Comparison of ENCODE assay signal across 2 cellular contexts in the genomic region with DNA sequence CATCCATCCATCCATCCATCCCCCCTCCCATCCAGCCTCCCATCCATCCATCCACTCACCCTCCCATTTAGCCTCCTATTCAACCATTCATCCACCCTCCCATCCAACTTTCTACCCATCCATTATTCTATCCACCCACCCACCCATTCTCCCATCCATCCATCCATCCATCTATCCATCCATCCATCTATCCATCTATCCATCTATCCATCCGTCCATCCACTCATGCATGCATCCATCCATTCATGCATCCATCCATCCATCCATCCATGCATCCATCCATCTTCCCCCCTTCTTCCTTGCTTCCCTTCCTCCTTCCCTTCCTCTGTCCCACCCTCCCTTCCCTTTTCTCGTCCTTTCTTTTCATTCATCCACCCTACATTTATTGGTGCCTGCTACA.
TF ChIP-seq lines count a peak whose summit lies in the region.

No MANE protein-coding gene starts in this region.

TF ChIP-seq in HepG2, 621 proteins besides CTCF, POLR2A, EP300 and RAD21:
- TF ChIP-seq FOXA1 (IDR thresholded peaks at IDR 0.05) (peak; percentile 41; the same call in 1 of the 2 replicates), FOXA1 (CRISPR knock-in tag; IDR thresholded peaks at IDR 0.05) (no peak), GLI4 (CRISPR knock-in tag; IDR thresholded peaks at IDR 0.05; ENCODE audit: borderline replicate concordance) (no peak), FOXP1 (IDR thresholded peaks at IDR 0.05) (0 out of 2 replicates have a peak, but pooled peaks have one; percentile 38), FOXP1 (CRISPR knock-in tag; IDR thresholded peaks at IDR 0.05) (no peak), IKZF1 (IDR thresholded peaks at IDR 0.05) (0 out of 2 replicates have a peak, but pooled peaks have one; percentile 14), ZFP36 (IDR thresholded peaks at IDR 0.05; ENCODE audit: borderline replicate concordance, low read depth, low read length, partially characterized antibody) (no peak), FIP1L1 (IDR thresholded peaks at IDR 0.05; ENCODE audit: borderline replicate concordance, insufficient read depth, low read depth, low read length) (no peak), ZFP1 (CRISPR knock-in tag; IDR thresholded peaks at IDR 0.05) (no peak), ZNF558 (CRISPR knock-in tag; IDR thresholded peaks at IDR 0.05; ENCODE audit: borderline replicate concordance) (no peak), NFIC (IDR thresholded peaks at IDR 0.05; ENCODE audit: low read length) (no peak), HNRNPUL1 (IDR thresholded peaks at IDR 0.05; ENCODE audit: low read depth, low read length) (no peak), ZNF709 (CRISPR knock-in tag; IDR thresholded peaks at IDR 0.05) (no peak), ZNF589 (CRISPR knock-in tag; conservative IDR thresholded peaks at IDR 0.05) (no peak), GTF2F1 (IDR thresholded peaks at IDR 0.05; ENCODE audit: low read length) (no peak)
- TF ChIP-seq, protein P1, sequence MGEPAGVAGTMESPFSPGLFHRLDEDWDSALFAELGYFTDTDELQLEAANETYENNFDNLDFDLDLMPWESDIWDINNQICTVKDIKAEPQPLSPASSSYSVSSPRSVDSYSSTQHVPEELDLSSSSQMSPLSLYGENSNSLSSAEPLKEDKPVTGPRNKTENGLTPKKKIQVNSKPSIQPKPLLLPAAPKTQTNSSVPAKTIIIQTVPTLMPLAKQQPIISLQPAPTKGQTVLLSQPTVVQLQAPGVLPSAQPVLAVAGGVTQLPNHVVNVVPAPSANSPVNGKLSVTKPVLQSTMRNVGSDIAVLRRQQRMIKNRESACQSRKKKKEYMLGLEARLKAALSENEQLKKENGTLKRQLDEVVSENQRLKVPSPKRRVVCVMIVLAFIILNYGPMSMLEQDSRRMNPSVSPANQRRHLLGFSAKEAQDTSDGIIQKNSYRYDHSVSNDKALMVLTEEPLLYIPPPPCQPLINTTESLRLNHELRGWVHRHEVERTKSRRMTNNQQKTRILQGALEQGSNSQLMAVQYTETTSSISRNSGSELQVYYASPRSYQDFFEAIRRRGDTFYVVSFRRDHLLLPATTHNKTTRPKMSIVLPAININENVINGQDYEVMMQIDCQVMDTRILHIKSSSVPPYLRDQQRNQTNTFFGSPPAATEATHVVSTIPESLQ (CRISPR knock-in tag; conservative IDR thresholded peaks at IDR 0.05): no peak
- TF ChIP-seq, protein P2, sequence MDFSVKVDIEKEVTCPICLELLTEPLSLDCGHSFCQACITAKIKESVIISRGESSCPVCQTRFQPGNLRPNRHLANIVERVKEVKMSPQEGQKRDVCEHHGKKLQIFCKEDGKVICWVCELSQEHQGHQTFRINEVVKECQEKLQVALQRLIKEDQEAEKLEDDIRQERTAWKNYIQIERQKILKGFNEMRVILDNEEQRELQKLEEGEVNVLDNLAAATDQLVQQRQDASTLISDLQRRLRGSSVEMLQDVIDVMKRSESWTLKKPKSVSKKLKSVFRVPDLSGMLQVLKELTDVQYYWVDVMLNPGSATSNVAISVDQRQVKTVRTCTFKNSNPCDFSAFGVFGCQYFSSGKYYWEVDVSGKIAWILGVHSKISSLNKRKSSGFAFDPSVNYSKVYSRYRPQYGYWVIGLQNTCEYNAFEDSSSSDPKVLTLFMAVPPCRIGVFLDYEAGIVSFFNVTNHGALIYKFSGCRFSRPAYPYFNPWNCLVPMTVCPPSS (IDR thresholded peaks at IDR 0.05): 0 out of 2 replicates have a peak, but pooled peaks have one; percentile 72
- TF ChIP-seq, protein P3, sequence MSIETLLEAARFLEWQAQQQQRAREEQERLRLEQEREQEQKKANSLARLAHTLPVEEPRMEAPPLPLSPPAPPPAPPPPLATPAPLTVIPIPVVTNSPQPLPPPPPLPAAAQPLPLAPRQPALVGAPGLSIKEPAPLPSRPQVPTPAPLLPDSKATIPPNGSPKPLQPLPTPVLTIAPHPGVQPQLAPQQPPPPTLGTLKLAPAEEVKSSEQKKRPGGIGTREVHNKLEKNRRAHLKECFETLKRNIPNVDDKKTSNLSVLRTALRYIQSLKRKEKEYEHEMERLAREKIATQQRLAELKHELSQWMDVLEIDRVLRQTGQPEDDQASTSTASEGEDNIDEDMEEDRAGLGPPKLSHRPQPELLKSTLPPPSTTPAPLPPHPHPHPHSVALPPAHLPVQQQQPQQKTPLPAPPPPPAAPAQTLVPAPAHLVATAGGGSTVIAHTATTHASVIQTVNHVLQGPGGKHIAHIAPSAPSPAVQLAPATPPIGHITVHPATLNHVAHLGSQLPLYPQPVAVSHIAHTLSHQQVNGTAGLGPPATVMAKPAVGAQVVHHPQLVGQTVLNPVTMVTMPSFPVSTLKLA (IDR thresholded peaks at IDR 0.05): 0 out of 2 replicates have a peak, but pooled peaks have one; percentile 3
- TF ChIP-seq, protein P4, sequence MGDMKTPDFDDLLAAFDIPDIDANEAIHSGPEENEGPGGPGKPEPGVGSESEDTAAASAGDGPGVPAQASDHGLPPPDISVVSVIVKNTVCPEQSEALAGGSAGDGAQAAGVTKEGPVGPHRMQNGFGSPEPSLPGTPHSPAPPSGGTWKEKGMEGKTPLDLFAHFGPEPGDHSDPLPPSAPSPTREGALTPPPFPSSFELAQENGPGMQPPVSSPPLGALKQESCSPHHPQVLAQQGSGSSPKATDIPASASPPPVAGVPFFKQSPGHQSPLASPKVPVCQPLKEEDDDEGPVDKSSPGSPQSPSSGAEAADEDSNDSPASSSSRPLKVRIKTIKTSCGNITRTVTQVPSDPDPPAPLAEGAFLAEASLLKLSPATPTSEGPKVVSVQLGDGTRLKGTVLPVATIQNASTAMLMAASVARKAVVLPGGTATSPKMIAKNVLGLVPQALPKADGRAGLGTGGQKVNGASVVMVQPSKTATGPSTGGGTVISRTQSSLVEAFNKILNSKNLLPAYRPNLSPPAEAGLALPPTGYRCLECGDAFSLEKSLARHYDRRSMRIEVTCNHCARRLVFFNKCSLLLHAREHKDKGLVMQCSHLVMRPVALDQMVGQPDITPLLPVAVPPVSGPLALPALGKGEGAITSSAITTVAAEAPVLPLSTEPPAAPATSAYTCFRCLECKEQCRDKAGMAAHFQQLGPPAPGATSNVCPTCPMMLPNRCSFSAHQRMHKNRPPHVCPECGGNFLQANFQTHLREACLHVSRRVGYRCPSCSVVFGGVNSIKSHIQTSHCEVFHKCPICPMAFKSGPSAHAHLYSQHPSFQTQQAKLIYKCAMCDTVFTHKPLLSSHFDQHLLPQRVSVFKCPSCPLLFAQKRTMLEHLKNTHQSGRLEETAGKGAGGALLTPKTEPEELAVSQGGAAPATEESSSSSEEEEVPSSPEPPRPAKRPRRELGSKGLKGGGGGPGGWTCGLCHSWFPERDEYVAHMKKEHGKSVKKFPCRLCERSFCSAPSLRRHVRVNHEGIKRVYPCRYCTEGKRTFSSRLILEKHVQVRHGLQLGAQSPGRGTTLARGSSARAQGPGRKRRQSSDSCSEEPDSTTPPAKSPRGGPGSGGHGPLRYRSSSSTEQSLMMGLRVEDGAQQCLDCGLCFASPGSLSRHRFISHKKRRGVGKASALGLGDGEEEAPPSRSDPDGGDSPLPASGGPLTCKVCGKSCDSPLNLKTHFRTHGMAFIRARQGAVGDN (CRISPR knock-in tag; IDR thresholded peaks at IDR 0.05): no peak

TF ChIP-seq in GM12878, 131 proteins besides CTCF, POLR2A, EP300 and RAD21:
- TF ChIP-seq IKZF1 (conservative IDR thresholded peaks at IDR 0.05) (no peak), CBX5 (IDR thresholded peaks at IDR 0.05; ENCODE audit: low read depth) (no peak)
- TF ChIP-seq, protein P5, sequence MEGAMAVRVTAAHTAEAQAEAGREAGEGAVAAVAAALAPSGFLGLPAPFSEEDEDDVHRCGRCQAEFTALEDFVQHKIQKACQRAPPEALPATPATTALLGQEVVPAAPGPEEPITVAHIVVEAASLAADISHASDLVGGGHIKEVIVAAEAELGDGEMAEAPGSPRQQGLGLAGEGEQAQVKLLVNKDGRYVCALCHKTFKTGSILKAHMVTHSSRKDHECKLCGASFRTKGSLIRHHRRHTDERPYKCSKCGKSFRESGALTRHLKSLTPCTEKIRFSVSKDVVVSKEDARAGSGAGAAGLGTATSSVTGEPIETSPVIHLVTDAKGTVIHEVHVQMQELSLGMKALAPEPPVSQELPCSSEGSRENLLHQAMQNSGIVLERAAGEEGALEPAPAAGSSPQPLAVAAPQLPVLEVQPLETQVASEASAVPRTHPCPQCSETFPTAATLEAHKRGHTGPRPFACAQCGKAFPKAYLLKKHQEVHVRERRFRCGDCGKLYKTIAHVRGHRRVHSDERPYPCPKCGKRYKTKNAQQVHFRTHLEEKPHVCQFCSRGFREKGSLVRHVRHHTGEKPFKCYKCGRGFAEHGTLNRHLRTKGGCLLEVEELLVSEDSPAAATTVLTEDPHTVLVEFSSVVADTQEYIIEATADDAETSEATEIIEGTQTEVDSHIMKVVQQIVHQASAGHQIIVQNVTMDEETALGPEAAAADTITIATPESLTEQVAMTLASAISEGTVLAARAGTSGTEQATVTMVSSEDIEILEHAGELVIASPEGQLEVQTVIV (IDR thresholded peaks at IDR 0.05; ENCODE audit: borderline replicate concordance, partially characterized antibody): peak; percentile 14
- TF ChIP-seq, protein P6, sequence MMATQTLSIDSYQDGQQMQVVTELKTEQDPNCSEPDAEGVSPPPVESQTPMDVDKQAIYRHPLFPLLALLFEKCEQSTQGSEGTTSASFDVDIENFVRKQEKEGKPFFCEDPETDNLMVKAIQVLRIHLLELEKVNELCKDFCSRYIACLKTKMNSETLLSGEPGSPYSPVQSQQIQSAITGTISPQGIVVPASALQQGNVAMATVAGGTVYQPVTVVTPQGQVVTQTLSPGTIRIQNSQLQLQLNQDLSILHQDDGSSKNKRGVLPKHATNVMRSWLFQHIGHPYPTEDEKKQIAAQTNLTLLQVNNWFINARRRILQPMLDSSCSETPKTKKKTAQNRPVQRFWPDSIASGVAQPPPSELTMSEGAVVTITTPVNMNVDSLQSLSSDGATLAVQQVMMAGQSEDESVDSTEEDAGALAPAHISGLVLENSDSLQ (IDR thresholded peaks at IDR 0.05): no peak
TF ChIP-seq in GM12878: peak in this region for 1.
